8 cellular contexts compared by ENCODE assay signal in the genomic region with DNA sequence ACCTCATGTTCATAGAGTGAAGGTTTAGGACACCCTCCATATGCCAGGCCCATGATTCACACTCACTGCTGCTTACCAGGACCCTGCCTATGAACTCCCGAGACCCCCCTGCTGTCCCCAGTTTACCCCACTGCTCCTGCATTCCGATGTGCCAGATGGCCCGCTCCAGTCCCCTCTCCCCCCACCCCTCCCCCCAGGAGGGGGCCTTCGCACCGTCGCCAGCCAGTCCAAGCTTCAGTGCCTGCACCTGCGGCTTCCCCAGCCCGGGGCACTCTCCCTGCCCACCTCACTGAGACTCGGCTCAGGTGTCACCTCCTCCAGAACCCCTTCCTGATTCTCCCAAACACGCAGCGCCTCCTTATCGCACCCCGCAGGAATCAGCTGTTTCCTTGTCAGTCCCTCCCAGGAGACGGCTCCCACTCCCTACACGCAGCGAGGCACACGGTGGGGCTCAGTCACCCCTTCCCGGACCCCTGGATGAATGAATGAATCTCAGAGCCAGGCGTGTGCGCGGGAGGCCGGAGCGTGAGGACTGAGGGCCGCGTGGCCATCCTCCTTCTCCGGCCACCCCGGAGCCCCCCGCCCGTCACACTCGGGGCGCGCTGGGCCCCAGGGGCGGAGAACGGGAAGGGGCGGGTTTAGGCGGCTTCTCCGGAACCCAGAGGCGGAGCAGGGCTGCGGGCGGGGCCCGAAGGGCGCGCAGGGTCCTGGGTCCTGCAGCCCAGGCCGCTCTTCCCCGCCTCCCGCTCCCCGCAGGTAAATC. TPM values are rescaled to one million over a fixed set of nuclear protein-coding genes. Genes with fewer than 3 reads are reported as not detected.
DNase-seq lines count a peak whose midpoint lies in the region; ATAC-seq and TF ChIP-seq lines count a peak whose summit lies in the region.

No MANE protein-coding gene starts in this region.

- H3K4me1 ChIP-seq in ectodermal cell (ENCODE audit: control insufficient read depth, insufficient read depth, low read length) = peaks cover 30% of the 10 kb centered on the region

- peak; percentile 67 for DNase-seq in NCI-H2227 (lab: John Stamatoyannopoulos, UW; ENCODE audit: unreplicated experiment)
- peak; percentile 94 for DNase-seq in activated CD4-positive, alpha-beta T cell treated with anti-CD3 and anti-CD28 coated beads, Interleukin-2, amount 10 ng/mL, durations not matched to agents 24 days and 14 days
- peak; percentile 48 to 61 for DNase-seq in memory B cell (ENCODE audit: low spot score in 2 of 2)
- peak in 1 of 2 donors; percentile 82 for DNase-seq in stimulated activated effector memory CD8-positive, alpha-beta T cell treated with anti-CD3 and anti-CD28 coated beads, Interleukin-12 subunit alpha, Interleukin-12 subunit beta, amount 100 ng/mL, for 72 hours (ENCODE audit: low spot score in 2 of 2)

- peaks cover 7% of the 10 kb centered on the region for H3K36me3 Mint-ChIP-seq in activated CD4-positive, alpha-beta T cell treated with anti-CD3 and anti-CD28 coated beads, Interleukin-2, amount 10 ng/mL, durations not matched to agents 24 days and 14 days (ENCODE audit: low read depth)
- H3K36me3 Mint-ChIP-seq in memory B cell = no peaks in the 10 kb centered on the region
- peaks cover 17% of the 10 kb centered on the region for H3K36me3 Mint-ChIP-seq in stimulated activated effector memory CD8-positive, alpha-beta T cell treated with anti-CD3 and anti-CD28 coated beads, Interleukin-12 subunit alpha, Interleukin-12 subunit beta, amount 100 ng/mL, for 72 hours

- peak overlapping the region; percentile 92 for H3K4me3 Mint-ChIP-seq in activated CD4-positive, alpha-beta T cell treated with anti-CD3 and anti-CD28 coated beads, Interleukin-2, amount 10 ng/mL, durations not matched to agents 24 days and 14 days
- H3K4me3 Mint-ChIP-seq in memory B cell = peak overlapping the region; percentile 73
- H3K4me3 Mint-ChIP-seq in stimulated activated effector memory CD8-positive, alpha-beta T cell treated with anti-CD3 and anti-CD28 coated beads, Interleukin-12 subunit alpha, Interleukin-12 subunit beta, amount 100 ng/mL, for 72 hours = peak overlapping the region; percentile 79

- H3K27ac ChIP-seq in ectodermal cell (ENCODE audit: insufficient read depth, low read depth, low read length, poor library complexity, severe bottlenecking) = peak overlapping the region; percentile 26

- H3K27me3 ChIP-seq in ectodermal cell (ENCODE audit: control insufficient read depth, insufficient read depth, low read length, poor library complexity, severe bottlenecking) = peaks cover 21% of the 10 kb centered on the region

- intact Hi-C loops in activated CD4-positive, alpha-beta T cell treated with anti-CD3 and anti-CD28 coated beads, Interleukin-2, amount 10 ng/mL, durations not matched to agents 24 days and 14 days (cut with micrococcal nuclease) = loop anchor here (1.0 to 2.0 kb wide), 2 partner anchors 25 to 34 kb away; partner anchors contain the start of genes CRK and INPP5K

- ATAC-seq in HG02588 (IDR thresholded peaks at IDR 0.05; ENCODE audit: unreplicated experiment) (peak; percentile 39), memory B cell (ENCODE audit: low read depth) (peak; percentile 51), HG03097 (IDR thresholded peaks at IDR 0.05; ENCODE audit: low FRiP score, unreplicated experiment) (no peak)
- ATAC-seq in stimulated activated effector memory CD8-positive, alpha-beta T cell treated with anti-CD3 and anti-CD28 coated beads, Interleukin-12 subunit alpha, Interleukin-12 subunit beta, amount 100 ng/mL, for 72 hours = peak; percentile 75

- H3K4me3 ChIP-seq in GM12875 (ENCODE audit: low read depth, low read length) (peak overlapping the region; percentile 85), ectodermal cell (ENCODE audit: insufficient read depth, low read depth, low read length) (peak overlapping the region; percentile 70)

- WGBS in ectodermal cell, 2 experiments = 1 to 2% methylated on average over 47 of the region's 47 CpGs

- H3K27me3 Mint-ChIP-seq in activated CD4-positive, alpha-beta T cell treated with anti-CD3 and anti-CD28 coated beads, Interleukin-2, amount 10 ng/mL, durations not matched to agents 24 days and 14 days = no peaks in the 10 kb centered on the region
- H3K27me3 Mint-ChIP-seq in memory B cell = no peaks in the 10 kb centered on the region

- peak overlapping the region; percentile 79 for H3K27ac Mint-ChIP-seq in activated CD4-positive, alpha-beta T cell treated with anti-CD3 and anti-CD28 coated beads, Interleukin-2, amount 10 ng/mL, durations not matched to agents 24 days and 14 days
- H3K27ac Mint-ChIP-seq in memory B cell = peak overlapping the region; percentile 80
- peak overlapping the region; percentile 17 for H3K27ac Mint-ChIP-seq in stimulated activated effector memory CD8-positive, alpha-beta T cell treated with anti-CD3 and anti-CD28 coated beads, Interleukin-12 subunit alpha, Interleukin-12 subunit beta, amount 100 ng/mL, for 72 hours

- no peaks in the 10 kb centered on the region for H3K9me3 Mint-ChIP-seq in activated CD4-positive, alpha-beta T cell treated with anti-CD3 and anti-CD28 coated beads, Interleukin-2, amount 10 ng/mL, durations not matched to agents 24 days and 14 days
- H3K9me3 Mint-ChIP-seq in memory B cell = no peaks in the 10 kb centered on the region
- no peaks in the 10 kb centered on the region for H3K9me3 Mint-ChIP-seq in stimulated activated effector memory CD8-positive, alpha-beta T cell treated with anti-CD3 and anti-CD28 coated beads, Interleukin-12 subunit alpha, Interleukin-12 subunit beta, amount 100 ng/mL, for 72 hours

- H3K9me3 ChIP-seq in ectodermal cell (ENCODE audit: control insufficient read depth, low read length) = no peaks in the 10 kb centered on the region

- no peaks in the 10 kb centered on the region for H3K36me3 ChIP-seq in ectodermal cell (ENCODE audit: control insufficient read depth, insufficient read depth, low read length)

- no peak for TF ChIP-seq CTCF in GM12875 (IDR thresholded peaks at IDR 0.05; ENCODE audit: borderline replicate concordance, insufficient read depth, low read depth, low read length)

- H3K4me1 Mint-ChIP-seq in activated CD4-positive, alpha-beta T cell treated with anti-CD3 and anti-CD28 coated beads, Interleukin-2, amount 10 ng/mL, durations not matched to agents 24 days and 14 days = peaks cover 27% of the 10 kb centered on the region
- H3K4me1 Mint-ChIP-seq in memory B cell = peaks cover 24% of the 10 kb centered on the region
- peaks cover 34% of the 10 kb centered on the region for H3K4me1 Mint-ChIP-seq in stimulated activated effector memory CD8-positive, alpha-beta T cell treated with anti-CD3 and anti-CD28 coated beads, Interleukin-12 subunit alpha, Interleukin-12 subunit beta, amount 100 ng/mL, for 72 hours

RNA-seq across cellular contexts. Expression of gene MYO1C, which starts 1.7 kb away (rescaled TPM):
- total RNA-seq in activated CD4-positive, alpha-beta T cell treated with anti-CD3 and anti-CD28 coated beads, Interleukin-2, amount 10 ng/mL, durations not matched to agents 24 days and 14 days = 37.4 and 43.4 TPM in 2 replicates
- polyA plus RNA-seq in ectodermal cell (2013, experiment 1 of 4) = 56.2 TPM
- polyA plus RNA-seq in ectodermal cell (2013, experiment 2 of 4) = 64.9 TPM
- polyA plus RNA-seq in ectodermal cell (2013, experiment 3 of 4) = 43.0 TPM
- polyA plus RNA-seq in ectodermal cell (2013, experiment 4 of 4) = 46.6 TPM

RNA-seq across cellular contexts. Expression of gene INPP5K, which starts 25.6 kb away (rescaled TPM):
- 19.1 and 21.0 TPM in 2 replicates for total RNA-seq in activated CD4-positive, alpha-beta T cell treated with anti-CD3 and anti-CD28 coated beads, Interleukin-2, amount 10 ng/mL, durations not matched to agents 24 days and 14 days
- polyA plus RNA-seq in ectodermal cell (2013, experiment 1 of 4) = 19.6 TPM
- 15.2 TPM for polyA plus RNA-seq in ectodermal cell (2013, experiment 2 of 4)
- polyA plus RNA-seq in ectodermal cell (2013, experiment 3 of 4) = 12.1 TPM
- polyA plus RNA-seq in ectodermal cell (2013, experiment 4 of 4) = 17.4 TPM

RNA-seq across cellular contexts. Expression of gene CRK, which starts 34.8 kb away (rescaled TPM):
- total RNA-seq in activated CD4-positive, alpha-beta T cell treated with anti-CD3 and anti-CD28 coated beads, Interleukin-2, amount 10 ng/mL, durations not matched to agents 24 days and 14 days = 22.5 and 24.3 TPM in 2 replicates
- polyA plus RNA-seq in ectodermal cell (2013, experiment 1 of 4) = 57.2 TPM
- polyA plus RNA-seq in ectodermal cell (2013, experiment 2 of 4) = 58.4 TPM
- polyA plus RNA-seq in ectodermal cell (2013, experiment 3 of 4) = 45.8 TPM
- polyA plus RNA-seq in ectodermal cell (2013, experiment 4 of 4) = 49.2 TPM

Comparison
In these comparisons a context has a peak if more than half of its experiments do, and no peak if none do; other contexts are left out.
1. H3K27ac Mint-ChIP-seq: peak in every context shown above with its lines; median percentile 80 in memory B cell; 79 in activated CD4-positive, alpha-beta T cell treated with anti-CD3 and anti-CD28 coated beads, Interleukin-2, amount 10 ng/mL, durations not matched to agents 24 days and 14 days; 17 in stimulated activated effector memory CD8-positive, alpha-beta T cell treated with anti-CD3 and anti-CD28 coated beads, Interleukin-12 subunit alpha, Interleukin-12 subunit beta, amount 100 ng/mL, for 72 hours.